In the genomic region with DNA sequence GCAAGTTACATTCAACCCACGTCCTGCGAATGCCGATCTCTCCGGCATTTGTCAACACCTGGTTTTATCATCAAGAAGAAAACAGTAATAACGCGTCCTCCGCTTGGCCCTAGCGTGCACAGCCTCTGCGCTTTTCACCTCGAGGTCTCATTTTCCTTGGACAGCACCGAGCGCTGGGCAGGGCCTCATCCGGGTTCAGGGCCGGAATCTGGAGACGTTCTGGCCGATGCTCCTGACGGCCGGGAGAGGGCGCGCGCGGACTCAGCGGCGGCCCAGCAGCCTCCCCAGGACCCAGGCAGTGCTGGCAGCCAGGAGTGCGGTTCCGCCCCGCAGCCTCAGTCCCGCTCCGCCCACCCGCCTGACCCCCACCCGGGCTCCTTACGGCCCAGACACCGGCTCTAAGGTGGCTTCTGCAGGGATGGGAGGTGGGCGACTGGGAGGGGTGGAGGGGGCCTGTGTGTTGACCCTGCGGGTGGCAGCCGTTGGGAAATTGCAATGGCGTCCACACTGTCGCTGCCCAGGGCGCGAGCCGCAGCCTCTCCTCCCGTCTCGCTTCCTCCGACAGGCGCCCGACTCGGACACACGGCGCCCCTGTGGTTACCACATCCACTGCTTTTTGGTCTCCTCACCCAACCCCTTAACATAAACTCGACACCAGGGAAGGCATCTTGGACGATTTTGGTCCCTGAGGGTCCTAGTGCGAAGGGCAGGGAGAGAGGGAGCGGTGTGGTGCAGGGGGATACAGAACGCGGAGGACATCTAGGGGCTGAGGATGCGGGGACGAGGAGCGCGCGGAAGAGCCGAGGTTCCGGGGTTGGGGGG, we compare ENCODE assay signal across 2 cellular contexts.
TF ChIP-seq lines count a peak whose summit lies in the region.

No MANE protein-coding gene starts in this region.

TF ChIP-seq in IMR-90, 13 proteins besides CTCF, POLR2A, EP300 and RAD21:
- peak; percentile 17; the same call in 1 of the 2 replicates for TF ChIP-seq MAZ (IDR thresholded peaks at IDR 0.05; ENCODE audit: borderline replicate concordance, low read depth, low read length)
- TF ChIP-seq, protein P1, sequence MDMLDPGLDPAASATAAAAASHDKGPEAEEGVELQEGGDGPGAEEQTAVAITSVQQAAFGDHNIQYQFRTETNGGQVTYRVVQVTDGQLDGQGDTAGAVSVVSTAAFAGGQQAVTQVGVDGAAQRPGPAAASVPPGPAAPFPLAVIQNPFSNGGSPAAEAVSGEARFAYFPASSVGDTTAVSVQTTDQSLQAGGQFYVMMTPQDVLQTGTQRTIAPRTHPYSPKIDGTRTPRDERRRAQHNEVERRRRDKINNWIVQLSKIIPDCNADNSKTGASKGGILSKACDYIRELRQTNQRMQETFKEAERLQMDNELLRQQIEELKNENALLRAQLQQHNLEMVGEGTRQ (IDR thresholded peaks at IDR 0.05; ENCODE audit: low read depth, low read length), result no peak
- TF ChIP-seq NFE2L2 (IDR thresholded peaks at IDR 0.05; ENCODE audit: low read depth, low read length), result no peak
- peak; percentile 40; the same call in 1 of the 2 replicates for TF ChIP-seq MXI1 (IDR thresholded peaks at IDR 0.05; ENCODE audit: borderline replicate concordance, low read depth, low read length)
- TF ChIP-seq SMC3 (IDR thresholded peaks at IDR 0.05; ENCODE audit: low read depth, low read length), result peak; percentile 66

TF ChIP-seq in PFSK-1, 5 proteins besides CTCF, POLR2A, EP300 and RAD21:
- TF ChIP-seq, protein P2, sequence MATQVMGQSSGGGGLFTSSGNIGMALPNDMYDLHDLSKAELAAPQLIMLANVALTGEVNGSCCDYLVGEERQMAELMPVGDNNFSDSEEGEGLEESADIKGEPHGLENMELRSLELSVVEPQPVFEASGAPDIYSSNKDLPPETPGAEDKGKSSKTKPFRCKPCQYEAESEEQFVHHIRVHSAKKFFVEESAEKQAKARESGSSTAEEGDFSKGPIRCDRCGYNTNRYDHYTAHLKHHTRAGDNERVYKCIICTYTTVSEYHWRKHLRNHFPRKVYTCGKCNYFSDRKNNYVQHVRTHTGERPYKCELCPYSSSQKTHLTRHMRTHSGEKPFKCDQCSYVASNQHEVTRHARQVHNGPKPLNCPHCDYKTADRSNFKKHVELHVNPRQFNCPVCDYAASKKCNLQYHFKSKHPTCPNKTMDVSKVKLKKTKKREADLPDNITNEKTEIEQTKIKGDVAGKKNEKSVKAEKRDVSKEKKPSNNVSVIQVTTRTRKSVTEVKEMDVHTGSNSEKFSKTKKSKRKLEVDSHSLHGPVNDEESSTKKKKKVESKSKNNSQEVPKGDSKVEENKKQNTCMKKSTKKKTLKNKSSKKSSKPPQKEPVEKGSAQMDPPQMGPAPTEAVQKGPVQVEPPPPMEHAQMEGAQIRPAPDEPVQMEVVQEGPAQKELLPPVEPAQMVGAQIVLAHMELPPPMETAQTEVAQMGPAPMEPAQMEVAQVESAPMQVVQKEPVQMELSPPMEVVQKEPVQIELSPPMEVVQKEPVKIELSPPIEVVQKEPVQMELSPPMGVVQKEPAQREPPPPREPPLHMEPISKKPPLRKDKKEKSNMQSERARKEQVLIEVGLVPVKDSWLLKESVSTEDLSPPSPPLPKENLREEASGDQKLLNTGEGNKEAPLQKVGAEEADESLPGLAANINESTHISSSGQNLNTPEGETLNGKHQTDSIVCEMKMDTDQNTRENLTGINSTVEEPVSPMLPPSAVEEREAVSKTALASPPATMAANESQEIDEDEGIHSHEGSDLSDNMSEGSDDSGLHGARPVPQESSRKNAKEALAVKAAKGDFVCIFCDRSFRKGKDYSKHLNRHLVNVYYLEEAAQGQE (IDR thresholded peaks at IDR 0.05; ENCODE audit: insufficient read depth in 1 of 2, low read depth in 2 of 2, low read length in 2 of 2), result 0 out of 4 replicates have a peak, but pooled peaks of 1 of the 2 experiments have one; percentile 8
- TF ChIP-seq TAF1 (IDR thresholded peaks at IDR 0.05; ENCODE audit: borderline replicate concordance, insufficient read depth, low read length) (no peak; the same call in 1 of the 2 replicates), SIN3A (IDR thresholded peaks at IDR 0.05; ENCODE audit: borderline replicate concordance, insufficient read depth, low read length) (no peak), POLR2AphosphoS5 (IDR thresholded peaks at IDR 0.05; ENCODE audit: low read depth, low read length) (peak; percentile 70), FOXP2 (optimal IDR thresholded peaks at IDR 0.05; ENCODE audit: borderline replicate concordance, extremely low read depth, extremely low read length, insufficient read depth) (no peak)
